Comparison of ENCODE assay signal across 8 cellular contexts in the genomic region with DNA sequence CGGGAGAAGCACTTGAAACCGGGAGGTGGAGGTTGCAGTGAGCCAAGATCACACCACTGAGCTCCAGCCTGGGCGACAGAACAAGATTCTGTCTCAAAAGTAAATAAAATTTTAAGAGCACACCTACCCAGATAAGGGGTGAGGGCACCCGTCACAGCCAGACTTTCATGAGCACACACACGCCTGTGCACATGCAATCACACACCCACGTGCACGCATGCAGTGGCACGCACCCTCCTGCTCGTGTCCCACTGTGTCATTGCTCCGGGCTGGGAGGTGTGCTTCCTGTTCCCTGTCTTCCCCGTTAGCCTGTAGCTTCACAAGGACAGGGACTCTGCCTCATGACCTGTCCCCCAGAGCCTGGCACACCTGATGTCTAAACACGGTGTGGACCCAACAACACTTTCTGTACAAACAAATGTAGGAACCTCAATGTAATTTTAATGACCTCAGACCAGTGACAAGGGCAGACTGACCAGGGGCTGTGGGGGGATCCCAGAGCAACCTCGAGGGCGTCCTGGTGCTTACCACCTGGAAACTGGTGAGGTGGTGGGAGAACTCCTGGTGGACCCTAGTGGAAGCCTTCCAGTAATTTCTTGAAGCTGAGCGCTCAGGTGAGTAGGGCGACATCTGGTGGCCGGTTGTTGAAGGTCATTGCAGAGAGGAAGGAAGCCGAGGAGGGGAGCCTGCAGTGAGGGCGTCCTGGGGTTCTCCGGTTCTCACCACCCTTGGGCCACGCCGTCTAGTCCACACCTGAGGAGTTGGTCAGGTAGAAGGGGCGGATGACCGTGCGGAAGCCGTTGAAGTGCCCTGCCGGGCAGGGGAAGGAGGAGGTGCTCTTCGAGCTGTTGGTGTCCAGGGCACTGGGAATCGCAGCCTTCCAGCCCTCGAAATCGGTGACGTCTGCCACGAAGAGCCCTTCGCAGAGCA. TPM values are rescaled to one million over a fixed set of nuclear protein-coding genes. Genes with fewer than 3 reads are reported as not detected.
DNase-seq lines count a peak whose midpoint lies in the region; ATAC-seq and TF ChIP-seq lines count a peak whose summit lies in the region.

No MANE protein-coding gene starts in this region.

- no peak overlapping the region for H3K27ac ChIP-seq in parathyroid adenoma

- no peaks in the 10 kb centered on the region for H3K27me3 ChIP-seq in parathyroid adenoma (ENCODE audit: control insufficient read depth, insufficient read depth, low read length)

- DNase-seq in ELF-1 (ENCODE audit: low read depth, low spot score) (peak; percentile 90), NAMALWA (ENCODE audit: low spot score) (peak; percentile 84), SKM-1 treated with dmso at 0.1 percent for 144 hours (lab: John Stamatoyannopoulos, UW; ENCODE audit: unreplicated experiment) (peak; percentile 78), globus pallidus (ENCODE audit: low spot score) (peak; percentile 76), type B pancreatic cell (ENCODE audit: extremely low spot score, unreplicated experiment) (no peak)
- peak; percentile 80 for DNase-seq in activated naive CD4-positive, alpha-beta T cell treated with anti-CD3 and anti-CD28 coated beads, Interleukin-2, amount 50 U/mL, for 16 hours

- H3K27ac Mint-ChIP-seq in type B pancreatic cell, result peak overlapping the region; percentile 86

- no peaks in the 10 kb centered on the region for H3K79me2 ChIP-seq in parathyroid adenoma

- H3K4me1 Mint-ChIP-seq in type B pancreatic cell (ENCODE audit: unreplicated experiment), result peaks cover 18% of the 10 kb centered on the region

- H3K27me3 Mint-ChIP-seq in type B pancreatic cell, result no peaks in the 10 kb centered on the region

- H3K4me1 ChIP-seq in parathyroid adenoma, result peaks cover 17% of the 10 kb centered on the region

- peak; percentile 93 for TF ChIP-seq CTCF in parathyroid adenoma (IDR thresholded peaks at IDR 0.05)
- TF ChIP-seq CTCF in type B pancreatic cell (conservative IDR thresholded peaks at IDR 0.05), result peak; percentile 95

- no peak for ATAC-seq in GM18868 (IDR thresholded peaks at IDR 0.05; ENCODE audit: unreplicated experiment)

- H3K36me3 Mint-ChIP-seq in type B pancreatic cell, result peaks cover 3% of the 10 kb centered on the region

- H3K4me2 ChIP-seq in parathyroid adenoma (ENCODE audit: low read length), result peak overlapping the region; percentile 1

- H3K4me3 ChIP-seq in parathyroid adenoma (ENCODE audit: low read depth, low read length), result no peak overlapping the region

- no peaks in the 10 kb centered on the region for H3K9me3 ChIP-seq in parathyroid adenoma (ENCODE audit: control insufficient read depth, low read length)

- no peaks in the 10 kb centered on the region for H3K9me3 Mint-ChIP-seq in type B pancreatic cell

- peak overlapping the region; percentile 73 for H3K4me3 Mint-ChIP-seq in type B pancreatic cell

- H3K36me3 ChIP-seq in parathyroid adenoma (ENCODE audit: control insufficient read depth, insufficient read depth, low read length), result no peaks in the 10 kb centered on the region

- H2AFZ ChIP-seq in parathyroid adenoma, result peak overlapping the region; percentile 48

- H3K9ac ChIP-seq in parathyroid adenoma, result no peak overlapping the region

RNA-seq across cellular contexts. Expression of gene LGALS3BP, which starts 8.6 kb away (rescaled TPM):
- total RNA-seq in type B pancreatic cell (ENCODE audit: low replicate concordance), result 154 and 202 TPM in 2 replicates

RNA-seq across cellular contexts. Expression of gene CANT1, which starts 38.5 kb away (rescaled TPM):
- 75.1 and 105 TPM in 2 replicates for total RNA-seq in type B pancreatic cell (ENCODE audit: low replicate concordance)

RNA-seq across cellular contexts. Expression of gene TIMP2, which starts 45.9 kb away (rescaled TPM):
- total RNA-seq in type B pancreatic cell (ENCODE audit: low replicate concordance), result 125 and 192 TPM in 2 replicates

RNA-seq across cellular contexts. Expression of gene C1QTNF1, which starts 52.9 kb away (rescaled TPM):
- total RNA-seq in type B pancreatic cell (ENCODE audit: low replicate concordance), result 8.7 and 9.4 TPM in 2 replicates
